Comparison of ENCODE assay signal across 22 cellular contexts in genomic region chr5:53161876-53162275, GRCh38. TPM values are rescaled to one million over a fixed set of nuclear protein-coding genes. Genes with fewer than 3 reads are reported as not detected.
DNase-seq lines count a peak whose midpoint lies in the region; ATAC-seq and TF ChIP-seq lines count a peak whose summit lies in the region.
"Had no signal": no experiment of that assay in that cellular context is flagged by ENCODE, and none has a peak within 500 bp of the region (broad histone marks: within the 10 kb centered on the region; RNA-seq: fewer than 3 reads in every experiment).

No MANE protein-coding gene starts in this region.

- 71 to 79% methylated on average over 2 of the region's 2 CpGs for WGBS in upper lobe of left lung, 2 donors

- H3K36me3 ChIP-seq in Loucy (ENCODE audit: insufficient read depth, low read length) (no peaks in the 10 kb centered on the region), osteoblast (ENCODE audit: insufficient read depth, low read length) (no peaks in the 10 kb centered on the region), upper lobe of left lung (no peaks in the 10 kb centered on the region)
- H3K36me3 ChIP-seq: BE2C, prostate gland had no signal

- H2AFZ ChIP-seq in Loucy (ENCODE audit: low read length) = 0 out of 2 replicates have a peak overlapping the region, but pooled peaks have one; percentile 33
- peak overlapping the region; percentile 20 for H2AFZ ChIP-seq in osteoblast (ENCODE audit: low read length)

- H3K9ac ChIP-seq in Loucy (ENCODE audit: low read depth, low read length, poor library complexity, severe bottlenecking) = no peak overlapping the region

- H3K27ac ChIP-seq in epithelial cell of prostate (no peak overlapping the region), osteoblast (ENCODE audit: low read depth, low read length) (no peak overlapping the region), upper lobe of left lung (no peak overlapping the region)
- H3K27ac ChIP-seq: prostate gland had no signal

- no peak for TF ChIP-seq EP300 in upper lobe of left lung (IDR thresholded peaks at IDR 0.05)

- no peaks in the 10 kb centered on the region for H4K20me1 ChIP-seq in Loucy (ENCODE audit: insufficient read depth, low read length, poor library complexity, severe bottlenecking)
- no peaks in the 10 kb centered on the region for H4K20me1 ChIP-seq in osteoblast (ENCODE audit: insufficient read depth, low read length)

- DNase-seq in ELR (ENCODE audit: low read depth) = peak; percentile 13
- DNase-seq in epithelial cell of prostate (ENCODE audit: low read depth, low spot score) = peak; percentile 18
- peak; percentile 79 for DNase-seq in osteoblast (ENCODE audit: insufficient read length, low spot score, missing footprints)
- DNase-seq in NCI-H526 treated with DMSO at 0.1 percent for 48 hours (lab: John Stamatoyannopoulos, UW) = no peak
- DNase-seq in RPMI8226 = no peak
- no peak for DNase-seq in upper lobe of left lung
- DNase-seq: activated CD4-positive, CD25-positive, alpha-beta regulatory T cell; activated naive CD8-positive, alpha-beta T cell treated with anti-CD3 and anti-CD28 coated beads, Interleukin-2, amount 10 ng/mL, durations not matched to agents 7 days and 5 days; BE2C; central memory CD4-positive, alpha-beta T cell; effector CD8-positive, alpha-beta T cell; H9; MM.1S; naive thymus-derived CD4-positive, alpha-beta T cell; NCI-H187; NCI-H446; SHP77 treated with DMSO at 0.1 percent for 48 hours; T-helper 17 cell had no signal

- H3K4me1 ChIP-seq in Loucy (ENCODE audit: insufficient read depth, low read length, poor library complexity, severe bottlenecking) = no peaks in the 10 kb centered on the region
- no peaks in the 10 kb centered on the region for H3K4me1 ChIP-seq in osteoblast (ENCODE audit: insufficient read depth, low read length)
- H3K4me1 ChIP-seq in upper lobe of left lung = peaks cover 3 to 25% (median 11%) of the 10 kb centered on the region in 4 donors
- H3K4me1 ChIP-seq: BE2C, prostate gland had no signal

- no peaks in the 10 kb centered on the region for H3F3A ChIP-seq in Loucy (ENCODE audit: low read depth)

- H3K79me2 ChIP-seq in Loucy (ENCODE audit: insufficient read depth, low read length) (no peaks in the 10 kb centered on the region), osteoblast (ENCODE audit: insufficient read depth, low read length) (no peaks in the 10 kb centered on the region)

- H3K4me3 ChIP-seq in Loucy (ENCODE audit: low read length, poor library complexity, severe bottlenecking) = no peak overlapping the region
- no peak overlapping the region for H3K4me3 ChIP-seq in osteoblast (ENCODE audit: insufficient read depth, low read length)
- no peak overlapping the region for H3K4me3 ChIP-seq in upper lobe of left lung
- H3K4me3 ChIP-seq: prostate gland had no signal

- H3K27me3 ChIP-seq in Loucy (ENCODE audit: insufficient read depth, low read length, poor library complexity, severe bottlenecking) (no peaks in the 10 kb centered on the region), osteoblast (ENCODE audit: insufficient read depth, low read length) (no peaks in the 10 kb centered on the region), upper lobe of left lung (no peaks in the 10 kb centered on the region)
- H3K27me3 ChIP-seq: BE2C had no signal

- no peak for TF ChIP-seq CTCF in Loucy (conservative IDR thresholded peaks at IDR 0.05; ENCODE audit: low read length)
- TF ChIP-seq CTCF in osteoblast (IDR thresholded peaks at IDR 0.05; ENCODE audit: extremely low read depth, low read depth, low read length) = no peak
- no peak for TF ChIP-seq CTCF in upper lobe of left lung (IDR thresholded peaks at IDR 0.05)

- no peaks in the 10 kb centered on the region for H3K9me3 ChIP-seq in Loucy (ENCODE audit: insufficient read depth, low read depth, low read length)
- no peaks in the 10 kb centered on the region for H3K9me3 ChIP-seq in osteoblast (ENCODE audit: low read depth, low read length)
- H3K9me3 ChIP-seq in upper lobe of left lung = no peaks in the 10 kb centered on the region
- H3K9me3 ChIP-seq: BE2C, prostate gland had no signal

- ATAC-seq in HG03175 (IDR thresholded peaks at IDR 0.05; ENCODE audit: unreplicated experiment) (no peak), upper lobe of left lung (ENCODE audit: low FRiP score in 2 of 2) (no peak)
- ATAC-seq: naive thymus-derived CD4-positive, alpha-beta T cell; stimulated activated effector memory CD8-positive, alpha-beta T cell treated with anti-CD3 and anti-CD28 coated beads, Interleukin-12 subunit alpha, Interleukin-12 subunit beta, amount 100 ng/mL, for 72 hours; T-helper 17 cell had no signal

- no peak for TF ChIP-seq POLR2A in upper lobe of left lung (IDR thresholded peaks at IDR 0.05)

- H3K9me2 ChIP-seq in Loucy (replicated peaks; ENCODE audit: low read depth, low read length) = no peaks in the 10 kb centered on the region

- H3K4me2 ChIP-seq in Loucy (ENCODE audit: low read depth, low read length, poor library complexity, severe bottlenecking) (no peak overlapping the region), osteoblast (ENCODE audit: insufficient read depth, low read length) (no peak overlapping the region)

RNA-seq across cellular contexts. Expression of gene MOCS2, which starts 52.3 kb away (rescaled TPM):
- 42.3 and 55.1 TPM in 2 replicates for total RNA-seq in osteoblast
- total RNA-seq in upper lobe of left lung = 10 to 100 TPM; 21.5 to 65.7 (median 27.0) TPM

Comparison
In these comparisons a context has a peak if more than half of its experiments do, and no peak if none do; other contexts are left out.
1. DNase-seq: peak in ELR (single experiment), epithelial cell of prostate (single experiment) and osteoblast (single experiment); none in NCI-H526 treated with DMSO at 0.1 percent for 48 hours (single experiment), RPMI8226 (single experiment) and upper lobe of left lung (0 of 2).